Comparison of ENCODE assay signal across 17 cellular contexts in the genomic region with DNA sequence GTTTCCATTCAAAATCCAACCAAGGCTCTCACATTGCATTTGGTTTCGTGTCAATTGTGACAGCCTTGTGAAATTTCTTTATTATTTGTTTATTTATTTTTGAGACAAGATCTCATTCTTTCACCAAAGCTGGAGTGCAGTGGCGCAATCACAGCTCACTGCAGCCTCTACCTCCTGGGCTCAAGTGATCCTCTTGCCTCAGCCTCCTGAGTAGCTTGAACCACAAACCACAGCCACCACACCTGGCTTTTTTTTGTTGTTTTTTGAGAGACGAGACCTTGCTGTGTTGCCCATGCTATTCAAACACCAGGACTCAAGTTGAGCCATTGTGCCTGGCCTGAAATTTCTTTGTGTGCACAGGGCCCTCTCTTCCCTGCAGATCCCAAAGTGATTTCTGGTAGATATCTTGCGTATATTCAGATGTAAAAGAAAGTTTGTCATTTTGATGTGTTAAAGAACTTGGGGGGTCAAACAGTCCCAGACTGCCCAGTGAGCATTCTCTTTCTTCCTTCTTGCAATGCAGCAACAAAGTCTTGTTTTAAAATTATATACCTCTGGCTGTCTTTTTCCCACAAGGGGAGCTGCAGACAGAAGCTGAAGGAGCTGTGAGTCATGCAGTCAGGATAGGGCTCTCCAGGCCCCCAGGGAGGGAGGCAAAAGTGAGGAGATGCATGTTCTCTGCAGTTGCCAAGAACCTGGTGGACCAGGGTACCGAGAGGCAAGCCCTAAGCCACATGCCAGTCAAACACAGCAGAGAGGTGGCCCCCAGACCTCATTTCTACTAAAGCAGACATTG. TPM values are rescaled to one million over a fixed set of nuclear protein-coding genes. Genes with fewer than 3 reads are reported as not detected.
DNase-seq lines count a peak whose midpoint lies in the region; ATAC-seq, FAIRE-seq and TF ChIP-seq lines count a peak whose summit lies in the region.
"Had no signal": no experiment of that assay in that cellular context is flagged by ENCODE, and none has a peak within 500 bp of the region (broad histone marks: within the 10 kb centered on the region; RNA-seq: fewer than 3 reads in every experiment).

No MANE protein-coding gene starts in this region.

- no peak for FAIRE-seq in K562 (lab: Jason Lieb, UNC)
- FAIRE-seq: GM12892 had no signal

- H3K9me3 ChIP-seq in DOHH2 (ENCODE audit: control insufficient read depth, insufficient read depth, low read length) (no peaks in the 10 kb centered on the region), IMR-90 (ENCODE audit: control insufficient read depth, insufficient read depth, low read length) (no peaks in the 10 kb centered on the region), K562 (replicated peaks; ENCODE audit: control insufficient read depth, insufficient read depth, low read depth, low read length) (no peaks in the 10 kb centered on the region)

- DNase-seq in IMR-90 = peak; percentile 45
- DNase-seq in K562 (ENCODE audit: extremely low read depth in 1 of 4, low spot score in 3 of 4) = no peak
- peak; percentile 44 for DNase-seq in kidney glomerular epithelial cell (lab: John Stamatoyannopoulos, UW)
- no peak for DNase-seq in LoVo (ENCODE audit: low spot score)
- DNase-seq in activated CD4-positive, alpha-beta T cell treated with anti-CD3 and anti-CD28 coated beads for 48 hours = no peak
- no peak for DNase-seq in activated CD8-positive, alpha-beta memory T cell treated with anti-CD3 and anti-CD28 coated beads, Interleukin-2, amount 50 U/mL, for 4 hours
- no peak for DNase-seq in stimulated activated CD4-positive, alpha-beta T cell treated with anti-CD3 and anti-CD28 coated beads, Interleukin-2, amount 100 ng/mL, for 24 hours
- DNase-seq: activated CD4-positive, alpha-beta T cell treated with anti-CD3 and anti-CD28 coated beads for 36 hours; activated effector memory CD4-positive, alpha-beta T cell treated with Interleukin-2 at 50 U/mL for 16 hours; Calu3; NCI-H774; occipital lobe; stimulated activated CD4-positive, alpha-beta T cell treated with anti-CD3 and anti-CD28 coated beads, Interleukin-4, amount 100 ng/mL, for 24 hours; stimulated activated naive CD8-positive, alpha-beta T cell treated with anti-CD3 and anti-CD28 coated beads, Interleukin-15, amount 100 ng/mL, for 72 hours had no signal

- no peak overlapping the region for H4K5ac ChIP-seq in IMR-90 (ENCODE audit: low read depth, low read length)

- H3K4me3 ChIP-seq in DOHH2 (ENCODE audit: low read length) = no peak overlapping the region
- H3K4me3 ChIP-seq in IMR-90 (ENCODE audit: insufficient read depth, low read depth, low read length) = no peak overlapping the region
- no peak overlapping the region for H3K4me3 ChIP-seq in K562
- H3K4me3 ChIP-seq: lung had no signal

- 100% methylated on average over 1 of the region's 5 CpGs; no CpG with 5 or more reads in 1 of the 2 experiments for WGBS in IMR-90 (ENCODE audit: extremely low coverage in 2 of 2, insufficient read length in 1 of 2), 2 experiments
- WGBS in K562 (ENCODE audit: insufficient coverage, low coverage, missing lambda C conversion rate) = 25% methylated on average over 4 of the region's 5 CpGs

- peaks cover 9% of the 10 kb centered on the region for H3K79me2 ChIP-seq in DOHH2 (ENCODE audit: control insufficient read depth, low read length)
- H3K79me2 ChIP-seq in K562 (ENCODE audit: control insufficient read depth, insufficient read depth, low read length) = no peaks in the 10 kb centered on the region

- in situ Hi-C loops in IMR-90 (cut with MboI; ENCODE audit: low sequenced_read_pairs) = no loop called here
- in situ Hi-C loops in K562 (cut with MboI) = no loop called here

- H3K27me3 ChIP-seq in DOHH2 (ENCODE audit: control insufficient read depth, low read length) (no peaks in the 10 kb centered on the region), IMR-90 (ENCODE audit: control insufficient read depth, insufficient read depth, low read length) (peaks cover 13% of the 10 kb centered on the region), K562 (ENCODE audit: control insufficient read depth in 2 of 2, insufficient read depth in 2 of 2, low read length in 2 of 2) (peaks cover 0 to 25% of the 10 kb centered on the region in 2 experiments; a peak in 2 of 5 replicates)

- no peaks in the 10 kb centered on the region for H3K9me2 ChIP-seq in DOHH2 (replicated peaks; ENCODE audit: control insufficient read depth, low read length)

- dilution Hi-C loops in IMR-90 (cut with HindIII; ENCODE audit: low sequenced_read_pairs, unreplicated experiment) = no loop called here

- H3K36me3 ChIP-seq in DOHH2 (ENCODE audit: control insufficient read depth, low read length) (no peaks in the 10 kb centered on the region), IMR-90 (ENCODE audit: control insufficient read depth, insufficient read depth, low read length) (no peaks in the 10 kb centered on the region), K562 (ENCODE audit: control insufficient read depth, insufficient read depth, low read length) (no peaks in the 10 kb centered on the region)

- H3K9ac ChIP-seq in IMR-90 (ENCODE audit: low read depth, low read length) = no peak overlapping the region
- no peak overlapping the region for H3K9ac ChIP-seq in K562 (ENCODE audit: insufficient read depth in 1 of 2, low read depth in 2 of 2, low read length in 2 of 2)

- no peaks in the 10 kb centered on the region for H3K79me1 ChIP-seq in IMR-90 (ENCODE audit: low read depth in 1 of 2, low read length in 2 of 2)

- H4K8ac ChIP-seq in IMR-90 (ENCODE audit: low read depth in 2 of 2, low read length in 2 of 2) = no peak overlapping the region

- H3K27ac ChIP-seq in DOHH2 (ENCODE audit: low read depth, low read length) = no peak overlapping the region
- no peak overlapping the region for H3K27ac ChIP-seq in IMR-90 (ENCODE audit: insufficient read depth, low read length)
- H3K27ac ChIP-seq in K562 (ENCODE audit: extremely low read depth, low read depth, low read length) = no peak overlapping the region

- no peak for TF ChIP-seq POLR2A in IMR-90 (IDR thresholded peaks at IDR 0.05; ENCODE audit: low read depth, low read length)
- no peak for TF ChIP-seq POLR2A in K562 (conservative IDR thresholded peaks at IDR 0.05)

- no peaks in the 10 kb centered on the region for H4K20me1 ChIP-seq in DOHH2 (ENCODE audit: control insufficient read depth, insufficient read depth, low read depth, low read length)
- no peaks in the 10 kb centered on the region for H4K20me1 ChIP-seq in IMR-90 (ENCODE audit: insufficient read depth, low read length)
- no peaks in the 10 kb centered on the region for H4K20me1 ChIP-seq in K562 (replicated peaks; ENCODE audit: control insufficient read depth, insufficient read depth, low read length)

- peak; percentile 82 for ATAC-seq in IMR-90 (ENCODE audit: low read depth)
- peak; percentile 54; the same call in 2 of the 3 replicates for ATAC-seq in K562
- ATAC-seq: activated CD4-positive, alpha-beta T cell treated with anti-CD3 and anti-CD28 coated beads for 36 hours; stimulated activated naive CD8-positive, alpha-beta T cell treated with anti-CD3 and anti-CD28 coated beads, Interleukin-15, amount 100 ng/mL, for 72 hours had no signal

- H3K18ac ChIP-seq in IMR-90 (ENCODE audit: low read depth, low read length) = no peak overlapping the region

- CTCF ChIA-PET in IMR-90 (lab: Yijun Ruan, JAX) (no interaction called here), K562 (lab: Yijun Ruan, JAX; ENCODE audit: low intra/inter-chr PET ratio) (no interaction called here)

- H2AFZ ChIP-seq in IMR-90 (replicated peaks; ENCODE audit: low read length, poor library complexity) (no peak overlapping the region), K562 (ENCODE audit: low read depth, low read length) (no peak overlapping the region)

- H3F3A ChIP-seq in DOHH2 (ENCODE audit: control insufficient read depth, insufficient read depth) = peaks cover 15% of the 10 kb centered on the region

- TF ChIP-seq RAD21 in IMR-90 (IDR thresholded peaks at IDR 0.05; ENCODE audit: low read length) (peak; percentile 25), K562 (CRISPR knock-in tag; conservative IDR thresholded peaks at IDR 0.05 in 1 of 2, IDR thresholded peaks at IDR 0.05 in 1 of 2) (no peak)

- H3K4me1 ChIP-seq in DOHH2 (ENCODE audit: control insufficient read depth, low read length) (peaks cover 81% of the 10 kb centered on the region), IMR-90 (ENCODE audit: control insufficient read depth, insufficient read depth, low read length) (no peaks in the 10 kb centered on the region), K562 (replicated peaks in 1 of 2; ENCODE audit: control insufficient read depth in 2 of 2, insufficient read depth in 2 of 2, low read length in 2 of 2) (peaks cover 0 to 11% of the 10 kb centered on the region in 2 experiments; a peak in 3 of 5 replicates)

- no peak overlapping the region for H2BK15ac ChIP-seq in IMR-90 (ENCODE audit: low read depth, low read length)

- no peak overlapping the region for H2AK9ac ChIP-seq in IMR-90 (replicated peaks; ENCODE audit: low read depth, low read length, poor library complexity)

- TF ChIP-seq CTCF in DOHH2 (IDR thresholded peaks at IDR 0.05; ENCODE audit: low read depth, low read length, poor library complexity, severe bottlenecking) (no peak), IMR-90 (conservative IDR thresholded peaks at IDR 0.05; ENCODE audit: low read depth, low read length) (peak; percentile 27; the same call in 1 of the 2 replicates), K562 (IDR thresholded peaks at IDR 0.05 in 2 of 3, conservative IDR thresholded peaks at IDR 0.05 in 1 of 3; ENCODE audit: insufficient read depth in 2 of 3, low read depth in 1 of 3, low read length in 3 of 3) (peak in 2 of 3 experiments; percentile 13 to 16; a peak in 1 of 6 replicates)

- no peak overlapping the region for H3K14ac ChIP-seq in IMR-90 (replicated peaks; ENCODE audit: low read depth, low read length)

- no peak overlapping the region for H2BK20ac ChIP-seq in IMR-90 (ENCODE audit: low read depth, low read length)

- no peak overlapping the region for H2BK120ac ChIP-seq in IMR-90 (ENCODE audit: low read depth, low read length)

- H3K56ac ChIP-seq in IMR-90 (ENCODE audit: extremely low read depth, insufficient read depth, low read length) = no peak overlapping the region

- no peak overlapping the region for H3K4ac ChIP-seq in IMR-90 (ENCODE audit: low read depth, low read length)

- H2AK5ac ChIP-seq in IMR-90 (ENCODE audit: low read depth, low read length) = no peak overlapping the region

- BruUV-seq in IMR-90 (replicated peaks; lab: Mats Ljungman, UMichigan) (no TSS peak), K562 (replicated peaks; lab: Mats Ljungman, UMichigan) (no TSS peak)

- H3K4me2 ChIP-seq in DOHH2 (ENCODE audit: low read length) = peak overlapping the region; percentile 16; the same call in 1 of the 2 replicates
- no peak overlapping the region for H3K4me2 ChIP-seq in IMR-90 (ENCODE audit: low read depth, low read length)
- no peak overlapping the region for H3K4me2 ChIP-seq in K562 (ENCODE audit: insufficient read depth, low read length)

- H3K9me1 ChIP-seq in IMR-90 (ENCODE audit: insufficient read depth, low read length) (no peaks in the 10 kb centered on the region), K562 (ENCODE audit: control insufficient read depth, insufficient read depth, low read length) (no peaks in the 10 kb centered on the region)

- H2BK5ac ChIP-seq in IMR-90 (ENCODE audit: low read depth, low read length, poor library complexity, severe bottlenecking) = no peak overlapping the region

- intact Hi-C loops in IMR-90 (cut with micrococcal nuclease) (loop anchor here (5.0 kb wide), 1 partner anchor 39 kb away; no protein-coding TSS in a partner anchor), K562 (cut with micrococcal nuclease) (no loop called here)

- POLR2A ChIA-PET in IMR-90 (lab: Charles Lee; ENCODE audit: unreplicated experiment) (no interaction called here), K562 (lab: Yijun Ruan, JAX) (interaction anchor here (1.2 kb wide), 1 partner anchor 15 kb away, joined by 7 read pairs; a partner anchor contains a TSS)

- H3K23ac ChIP-seq in IMR-90 (ENCODE audit: low read depth, low read length) = no peak overlapping the region

- no peak overlapping the region for H4K91ac ChIP-seq in IMR-90 (ENCODE audit: insufficient read depth, low read depth, low read length)

- no peak for TF ChIP-seq EP300 in K562 (IDR thresholded peaks at IDR 0.05; ENCODE audit: low read length)

RNA-seq across cellular contexts. Expression of a gene that starts 15.5 kb away (rescaled TPM):
- total RNA-seq in IMR-90 (2012; rRNA removed) (250 and 319 TPM in 2 replicates), K562 (2014; rRNA removed) (54.3 and 71.1 TPM in 2 replicates), K562 (2014; rRNA removed; fragmentation: Illumina TruSeq; extraction: Trizol) (59.6 and 61.6 TPM in 2 replicates), K562 (2015; rRNA removed; fragmentation: Illumina TruSeq; extraction: Trizol) (56.2 and 58.9 TPM in 2 replicates), K562 (2021) (105 and 113 TPM in 2 replicates)
- polyA plus RNA-seq in IMR-90 (2012; rRNA removed) (161 and 173 TPM in 2 replicates), K562 (2011; rRNA removed) (79.9 and 93.3 TPM in 2 replicates), K562 (2014; fragmentation: Illumina TruSeq; extraction: Trizol) (77.5 and 91.3 TPM in 2 replicates), K562 (2014; fragmentation: Nextera tagmentation; extraction: Ambion mirVana) (1 to 10 TPM; 6.5 to 7.5 TPM), K562 (2014; rRNA removed) (46.4 and 51.6 TPM in 2 replicates)
- 91.3 and 126 TPM in 2 replicates for polyA plus RNA-seq in IMR-90 (2012; cell fraction: cytosol; rRNA removed)
- 154 and 168 TPM in 2 replicates for polyA plus RNA-seq in IMR-90 (2012; cell fraction: nucleus; rRNA removed; ENCODE audit: low replicate concordance)
- 184 and 279 TPM in 2 replicates for total RNA-seq in K562 (2011; cell fraction: chromatin; rRNA removed; ENCODE audit: low replicate concordance)
- total RNA-seq in K562 (2011; cell fraction: nucleolus; rRNA removed) = 118 and 126 TPM in 2 replicates
- 105 and 120 TPM in 2 replicates for total RNA-seq in K562 (2011; cell fraction: nucleoplasm; rRNA removed)
- 50.7 and 75.4 TPM in 2 replicates for polyA plus RNA-seq in K562 (2011; cell fraction: cytosol; rRNA removed)
- polyA plus RNA-seq in K562 (2011; cell fraction: nucleus; rRNA removed) = 89.8 and 116 TPM in 2 replicates
- 70.3 and 91.2 TPM in 2 replicates for polyA plus RNA-seq in K562 (2012)
- polyA minus RNA-seq in K562 (2011; rRNA and poly(A)+ RNA removed) = 158 and 167 TPM in 2 replicates
- polyA minus RNA-seq in K562 (2011; cell fraction: cytosol; rRNA and poly(A)+ RNA removed) = 74.7 and 128 TPM in 2 replicates
- polyA minus RNA-seq in K562 (2011; cell fraction: nucleus; rRNA and poly(A)+ RNA removed) = 43.2 and 82.8 TPM in 2 replicates

Comparison
In these comparisons a context has a peak if more than half of its experiments do, and no peak if none do; other contexts are left out.
1. DNase-seq: peak in IMR-90 (single experiment) and kidney glomerular epithelial cell (single experiment); none in K562 (0 of 4), LoVo (single experiment), activated CD4-positive, alpha-beta T cell treated with anti-CD3 and anti-CD28 coated beads for 48 hours (single experiment), activated CD8-positive, alpha-beta memory T cell treated with anti-CD3 and anti-CD28 coated beads, Interleukin-2, amount 50 U/mL, for 4 hours (single experiment) and stimulated activated CD4-positive, alpha-beta T cell treated with anti-CD3 and anti-CD28 coated beads, Interleukin-2, amount 100 ng/mL, for 24 hours (0 of 2).